12 cellular contexts compared by ENCODE assay signal in genomic region chr20:57439993-57440392, GRCh38. TPM values are rescaled to one million over a fixed set of nuclear protein-coding genes. Genes with fewer than 3 reads are reported as not detected.
DNase-seq lines count a peak whose midpoint lies in the region; TF ChIP-seq lines count a peak whose summit lies in the region.
"Had no signal": no experiment of that assay in that cellular context is flagged by ENCODE, and none has a peak within 500 bp of the region (broad histone marks: within the 10 kb centered on the region; RNA-seq: fewer than 3 reads in every experiment).

No MANE protein-coding gene starts in this region.

- peak overlapping the region in 1 of 2 donors; percentile 26 for H3K4me3 ChIP-seq in muscle layer of duodenum (ENCODE audit: low read depth in 1 of 2, low read length in 2 of 2)
- no peak overlapping the region for H3K4me3 ChIP-seq in testis

- intact Hi-C loops in testis (cut with DNase I; ENCODE audit: low total_unique reads) (loop anchor here (10.0 kb wide), 1 partner anchor 45 kb away; the partner anchor contains the start of gene RBM38), CD14-positive monocyte (cut with micrococcal nuclease) (loop anchor here in 1 of 2 donors (5.0 kb wide), 1 partner anchor 32 kb away; no protein-coding TSS in a partner anchor)

- 82 to 92% methylated on average over 6 to 7 of the region's 7 CpGs for WGBS in testis, 2 donors

- no peaks in the 10 kb centered on the region for H3K36me3 Mint-ChIP-seq in chondrocyte (ENCODE audit: low read depth)
- H3K36me3 Mint-ChIP-seq in CD14-positive monocyte = peaks cover 4 to 12% of the 10 kb centered on the region in 2 donors
- H3K36me3 Mint-ChIP-seq: CD8-positive, alpha-beta memory T cell had no signal

- DNase-seq in RWPE1 (ENCODE audit: low spot score) = no peak
- DNase-seq in chondrocyte (ENCODE audit: low spot score) = no peak
- DNase-seq in testis = no peak
- no peak for DNase-seq in T-helper 1 cell
- DNase-seq in CD14-positive monocyte (ENCODE audit: low spot score) = no peak
- DNase-seq in stimulated activated CD4-positive, alpha-beta T cell treated with anti-CD3 and anti-CD28 coated beads, Interleukin-12 subunit alpha, Interleukin-12 subunit beta, amount 100 ng/mL, for 4 hours = no peak
- DNase-seq: activated CD4-positive, alpha-beta T cell treated with anti-CD3 and anti-CD28 coated beads, Interleukin-2, amount 10 ng/mL, durations not matched to agents 7 days and 5 days; activated naive CD4-positive, alpha-beta T cell treated with anti-CD3 and anti-CD28 coated beads, Interleukin-2, amount 50 U/mL, for 16 hours; CD8-positive, alpha-beta memory T cell; HFFc6; SW 1271 had no signal

- peaks cover 8 to 55% of the 10 kb centered on the region in 2 donors for H3K4me1 ChIP-seq in muscle layer of duodenum (ENCODE audit: control insufficient read depth in 1 of 2, insufficient read depth in 2 of 2, low read length in 2 of 2)
- peaks cover 25% of the 10 kb centered on the region for H3K4me1 ChIP-seq in testis

- no peak for TF ChIP-seq POLR2A in testis (IDR thresholded peaks at IDR 0.05)

- POLR2A ChIA-PET in RWPE1 (lab: Yijun Ruan, JAX; ENCODE audit: low non-redundant PET) = no interaction called here

- H3K4me1 Mint-ChIP-seq in chondrocyte (ENCODE audit: low read depth) = peaks cover 48% of the 10 kb centered on the region
- H3K4me1 Mint-ChIP-seq in CD14-positive monocyte = peaks cover 31% of the 10 kb centered on the region

- H3K27ac ChIP-seq in RWPE1 (peak overlapping the region; percentile 46), muscle layer of duodenum (ENCODE audit: low read length) (peak overlapping the region; percentile 77), testis (peak overlapping the region; percentile 73 to 77)

- H3K4me3 Mint-ChIP-seq in chondrocyte (ENCODE audit: unreplicated experiment) (no peak overlapping the region), CD14-positive monocyte (no peak overlapping the region)
- H3K4me3 Mint-ChIP-seq: activated CD4-positive, alpha-beta T cell treated with anti-CD3 and anti-CD28 coated beads, Interleukin-2, amount 10 ng/mL, durations not matched to agents 7 days and 5 days; CD8-positive, alpha-beta memory T cell; HFFc6 had no signal

- CTCF ChIA-PET in RWPE1 (lab: Yijun Ruan, JAX) = no interaction called here

- H3K9me3 ChIP-seq in muscle layer of duodenum (ENCODE audit: control insufficient read depth in 1 of 2, low read length in 2 of 2) = no peaks in the 10 kb centered on the region
- H3K9me3 ChIP-seq in testis = no peaks in the 10 kb centered on the region

- TF ChIP-seq CTCF in RWPE1 (conservative IDR thresholded peaks at IDR 0.05; ENCODE audit: low read depth) = no peak
- no peak for TF ChIP-seq CTCF in chondrocyte (IDR thresholded peaks at IDR 0.05)
- TF ChIP-seq CTCF in testis (IDR thresholded peaks at IDR 0.05) = no peak
- TF ChIP-seq CTCF in CD14-positive monocyte (IDR thresholded peaks at IDR 0.05) = no peak

- H3K27me3 ChIP-seq in muscle layer of duodenum (ENCODE audit: low read depth, low read length) = no peaks in the 10 kb centered on the region
- no peaks in the 10 kb centered on the region for H3K27me3 ChIP-seq in testis

- H3K27ac Mint-ChIP-seq in chondrocyte (ENCODE audit: unreplicated experiment) (peak overlapping the region; percentile 83), CD14-positive monocyte (no peak overlapping the region)
- H3K27ac Mint-ChIP-seq: HFFc6 had no signal

- H3K27me3 Mint-ChIP-seq in chondrocyte (ENCODE audit: low read depth) (no peaks in the 10 kb centered on the region), CD14-positive monocyte (ENCODE audit: low read depth in 3 of 3) (peaks cover 0 to 3% (median 2%) of the 10 kb centered on the region in 3 donors)
- H3K27me3 Mint-ChIP-seq: activated CD4-positive, alpha-beta T cell treated with anti-CD3 and anti-CD28 coated beads, Interleukin-2, amount 10 ng/mL, durations not matched to agents 7 days and 5 days; CD8-positive, alpha-beta memory T cell had no signal

- no peaks in the 10 kb centered on the region for H3K36me3 ChIP-seq in muscle layer of duodenum (ENCODE audit: control insufficient read depth in 1 of 2, insufficient read depth in 2 of 2, low read length in 2 of 2)
- no peaks in the 10 kb centered on the region for H3K36me3 ChIP-seq in testis (ENCODE audit: low read depth, missing control alignments)

- no peaks in the 10 kb centered on the region for H3K9me3 Mint-ChIP-seq in chondrocyte (ENCODE audit: low read depth)
- H3K9me3 Mint-ChIP-seq in CD14-positive monocyte = peaks cover 7 to 14% (median 12%) of the 10 kb centered on the region in 7 donors
- H3K9me3 Mint-ChIP-seq: activated CD4-positive, alpha-beta T cell treated with anti-CD3 and anti-CD28 coated beads, Interleukin-2, amount 10 ng/mL, durations not matched to agents 7 days and 5 days had no signal

RNA-seq across cellular contexts. Expression of gene RBM38, which starts 48.8 kb away (rescaled TPM):
- total RNA-seq in chondrocyte (10.8 to 12.0 TPM (median 11.2 TPM) in 3 replicates), testis (100 to 1,000 TPM; 108 to 114 TPM)
- polyA plus RNA-seq in testis (ENCODE audit: insufficient read depth, low read depth, low replicate concordance) (69.6 TPM), CD14-positive monocyte (10 to 100 TPM in 1 of 2 donors, 1 to 10 TPM in 1; 7.5 to 17.8 TPM)
